18 cellular contexts compared by ENCODE assay signal in genomic region chr18:66344227-66344626, GRCh38.
DNase-seq lines count a peak whose midpoint lies in the region; ATAC-seq, FAIRE-seq and TF ChIP-seq lines count a peak whose summit lies in the region.
"Had no signal": no experiment of that assay in that cellular context is flagged by ENCODE, and none has a peak within 500 bp of the region (broad histone marks: within the 10 kb centered on the region; RNA-seq: fewer than 3 reads in every experiment).

No MANE protein-coding gene starts in this region.

- DNase-seq in MM.1S (peak; percentile 50), NCI-H2081 treated with DMSO at 0.1 percent for 48 hours (lab: John Stamatoyannopoulos, UW) (peak; percentile 16), NCI-H524 (lab: John Stamatoyannopoulos, UW) (peak; percentile 2 to 59), hepatocyte (ENCODE audit: low spot score) (peak; percentile 11), frontal cortex (ENCODE audit: low spot score in 2 of 2) (no peak), right cardiac atrium (no peak), NCI-H1694 (lab: John Stamatoyannopoulos, UW) (no peak), left colon (no peak)
- DNase-seq: activated CD4-positive, alpha-beta T cell treated with anti-CD3 and anti-CD28 coated beads for 48 hours; activated CD8-positive, alpha-beta memory T cell treated with anti-CD3 and anti-CD28 coated beads, Interleukin-2, amount 50 U/mL, for 4 hours; activated effector memory CD4-positive, alpha-beta T cell treated with anti-CD3 and anti-CD28 coated beads, Interleukin-2, amount 50 U/mL, for 16 hours; CD4-positive, alpha-beta memory T cell; islet precursor cell; Kasumi-1; naive B cell; sigmoid colon; stimulated activated naive B cell treated with anti-CD40 and anti-IgM and Interleukin-4, amounts not matched to agents 10 μg/mL and 1 μg/mL and 100 μg/mL, for 72 hours had no signal

- H3K9ac ChIP-seq in MM.1S (ENCODE audit: low read length): no peak overlapping the region

- H3K4me2 ChIP-seq in MM.1S (ENCODE audit: low read depth, low read length) (no peak overlapping the region), hepatocyte (no peak overlapping the region)

- H2AFZ ChIP-seq in MM.1S (ENCODE audit: low read length): no peak overlapping the region
- H2AFZ ChIP-seq in hepatocyte: no peak overlapping the region

- H3K9me3 ChIP-seq in MM.1S (replicated peaks; ENCODE audit: insufficient read depth, low read length) (no peaks in the 10 kb centered on the region), hepatocyte (ENCODE audit: low read depth) (no peaks in the 10 kb centered on the region), right cardiac atrium (ENCODE audit: control insufficient read depth, low read length) (no peaks in the 10 kb centered on the region)
- H3K9me3 ChIP-seq: sigmoid colon had no signal

- H3K27me3 ChIP-seq in MM.1S (replicated peaks; ENCODE audit: insufficient read depth, low read length): no peaks in the 10 kb centered on the region
- H3K27me3 ChIP-seq in hepatocyte: no peaks in the 10 kb centered on the region
- no peaks in the 10 kb centered on the region for H3K27me3 ChIP-seq in right cardiac atrium (ENCODE audit: control insufficient read depth, insufficient read depth)
- H3K27me3 ChIP-seq: sigmoid colon had no signal

- H3K36me3 ChIP-seq in MM.1S (replicated peaks; ENCODE audit: insufficient read depth, low read length) (no peaks in the 10 kb centered on the region), hepatocyte (replicated peaks; ENCODE audit: insufficient read depth, low read depth) (no peaks in the 10 kb centered on the region)
- H3K36me3 ChIP-seq: sigmoid colon had no signal

- H3K4me3 ChIP-seq in MM.1S (ENCODE audit: low read length): no peak overlapping the region
- H3K4me3 ChIP-seq in hepatocyte: no peak overlapping the region
- no peak overlapping the region for H3K4me3 ChIP-seq in right cardiac atrium (ENCODE audit: low read length)
- H3K4me3 ChIP-seq: sigmoid colon had no signal

- no peaks in the 10 kb centered on the region for H3F3A ChIP-seq in MM.1S (ENCODE audit: insufficient read depth, low read length)

- no peaks in the 10 kb centered on the region for H3K9me2 ChIP-seq in MM.1S (replicated peaks; ENCODE audit: insufficient read depth, low read length)
- H3K9me2 ChIP-seq in hepatocyte (replicated peaks; ENCODE audit: insufficient read depth): no peaks in the 10 kb centered on the region

- intact Hi-C loops in right cardiac atrium (cut with DNase I): no loop called here
- intact Hi-C loops in left colon (cut with DNase I, micrococcal nuclease): no loop called here

- H3K79me2 ChIP-seq in MM.1S (ENCODE audit: low read length) (no peaks in the 10 kb centered on the region), hepatocyte (no peaks in the 10 kb centered on the region)

- H3K4me1 ChIP-seq in MM.1S (ENCODE audit: low read length) (no peaks in the 10 kb centered on the region), hepatocyte (ENCODE audit: insufficient read depth) (no peaks in the 10 kb centered on the region), right cardiac atrium (ENCODE audit: control insufficient read depth, insufficient read depth, low read length) (no peaks in the 10 kb centered on the region)
- H3K4me1 ChIP-seq: sigmoid colon had no signal

- no peak for FAIRE-seq in frontal cortex (lab: Jason Lieb, UNC)
- FAIRE-seq: H1 had no signal

- WGBS in hepatocyte (ENCODE audit: low lambda C conversion rate, missing lambda C conversion rate): 70% methylated on average over 2 of the region's 2 CpGs
- WGBS in right cardiac atrium: 30% methylated on average over 2 of the region's 2 CpGs

- TF ChIP-seq CTCF in MM.1S (IDR thresholded peaks at IDR 0.05; ENCODE audit: low read length) (no peak), hepatocyte (IDR thresholded peaks at IDR 0.05; ENCODE audit: poor library complexity) (no peak)

- ATAC-seq in right cardiac atrium (no peak), left colon (no peak)
- ATAC-seq: stimulated activated naive B cell treated with anti-CD40 and anti-IgM and Interleukin-4, amounts not matched to agents 10 μg/mL and 1 μg/mL and 100 μg/mL, for 72 hours had no signal

- H4K20me1 ChIP-seq in MM.1S (ENCODE audit: insufficient read depth, low read length): no peaks in the 10 kb centered on the region
- no peaks in the 10 kb centered on the region for H4K20me1 ChIP-seq in hepatocyte (ENCODE audit: insufficient read depth, poor library complexity, severe bottlenecking)

- H3K27ac ChIP-seq in MM.1S (ENCODE audit: low read length) (no peak overlapping the region), hepatocyte (no peak overlapping the region), right cardiac atrium (ENCODE audit: low read length) (no peak overlapping the region)
- H3K27ac ChIP-seq: sigmoid colon had no signal

Comparison
In these comparisons a context has a peak if more than half of its experiments do, and no peak if none do; other contexts are left out.
1. DNase-seq: peak in MM.1S (single experiment), NCI-H2081 treated with DMSO at 0.1 percent for 48 hours (single experiment), NCI-H524 (2 of 2) and hepatocyte (single experiment); none in frontal cortex (0 of 2), right cardiac atrium (0 of 3), NCI-H1694 (single experiment) and left colon (0 of 2).